ENCODE assay signal across 15 cellular contexts in the genomic region with DNA sequence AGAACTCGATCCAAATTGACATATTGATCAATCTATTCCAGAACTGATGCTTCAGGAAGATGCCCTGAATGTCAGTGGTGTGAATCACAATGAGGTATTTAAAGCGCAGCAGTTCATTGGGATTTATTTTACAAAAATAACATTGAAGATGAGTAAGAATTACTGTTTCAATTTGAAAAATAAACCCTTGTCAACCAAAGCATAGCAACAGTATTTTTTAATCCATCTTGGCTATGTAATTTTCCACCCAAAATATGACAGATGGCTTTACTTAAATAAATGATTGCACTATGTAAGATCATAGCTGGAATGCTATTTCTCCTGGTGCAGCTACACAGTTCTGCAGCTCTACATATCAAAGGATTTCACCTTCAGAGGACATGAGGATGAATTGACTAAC.
"Had no signal": no experiment of that assay in that cellular context is flagged by ENCODE, and none has a peak within 500 bp of the region (broad histone marks: within the 10 kb centered on the region; RNA-seq: fewer than 3 reads in every experiment).

No MANE protein-coding gene starts in this region.

- H3K4me3 ChIP-seq: gastrocnemius medialis, lower lobe of right lung, right atrium auricular region, SJCRH30, skin epidermis had no signal

- H3K9me3 ChIP-seq: gastrocnemius medialis, lower lobe of right lung, neutrophil, right atrium auricular region, SJCRH30 had no signal

- ATAC-seq: activated T-cell treated with anti-CD3 and anti-CD28 coated beads, Interleukin-2, amount 50 U/mL, for 72 hours; gastrocnemius medialis; lower lobe of right lung had no signal

- H3K4me1 Mint-ChIP-seq: central memory CD8-positive, alpha-beta T cell; naive B cell had no signal

- H3K36me3 ChIP-seq: gastrocnemius medialis, lower lobe of right lung, neutrophil, right atrium auricular region, SJCRH30 had no signal

- H3K4me3 Mint-ChIP-seq: activated CD4-positive, alpha-beta memory T cell treated with anti-CD3 and anti-CD28 coated beads for 36 hours; activated T-cell treated with anti-CD3 and anti-CD28 coated beads, Interleukin-2, amount 50 U/mL, for 72 hours; central memory CD8-positive, alpha-beta T cell; dendritic cell treated with granulocyte-macrophage colony-stimulating factor and Interleukin-4, amounts not matched to agents 40 ng/mL and 50 ng/mL, for 4 days; endodermal cell; naive B cell; type B pancreatic cell had no signal

- H3K4me1 ChIP-seq: gastrocnemius medialis, lower lobe of right lung, right atrium auricular region, SJCRH30 had no signal

- H3K9me3 Mint-ChIP-seq: endodermal cell, type B pancreatic cell had no signal

- H3K27me3 ChIP-seq: gastrocnemius medialis, neutrophil, right atrium auricular region, SJCRH30 had no signal

- H3K27me3 Mint-ChIP-seq: activated CD4-positive, alpha-beta memory T cell treated with anti-CD3 and anti-CD28 coated beads for 36 hours; central memory CD8-positive, alpha-beta T cell; dendritic cell treated with granulocyte-macrophage colony-stimulating factor and Interleukin-4, amounts not matched to agents 40 ng/mL and 50 ng/mL, for 4 days; naive B cell; type B pancreatic cell had no signal

- DNase-seq: activated CD4-positive, alpha-beta memory T cell treated with anti-CD3 and anti-CD28 coated beads for 36 hours; activated T-cell treated with anti-CD3 and anti-CD28 coated beads, Interleukin-2, amount 50 U/mL, for 72 hours; endodermal cell; gastrocnemius medialis; hippocampal formation; lower lobe of right lung; midbrain; naive B cell; SJCRH30 had no signal

- H3K36me3 Mint-ChIP-seq: activated CD4-positive, alpha-beta memory T cell treated with anti-CD3 and anti-CD28 coated beads for 36 hours; naive B cell; type B pancreatic cell had no signal

- H3K27ac Mint-ChIP-seq: activated CD4-positive, alpha-beta memory T cell treated with anti-CD3 and anti-CD28 coated beads for 36 hours; activated T-cell treated with anti-CD3 and anti-CD28 coated beads, Interleukin-2, amount 50 U/mL, for 72 hours; dendritic cell treated with granulocyte-macrophage colony-stimulating factor and Interleukin-4, amounts not matched to agents 40 ng/mL and 50 ng/mL, for 4 days; endodermal cell; naive B cell; type B pancreatic cell had no signal
